Comparison of ENCODE assay signal across 8 cellular contexts in the genomic region with DNA sequence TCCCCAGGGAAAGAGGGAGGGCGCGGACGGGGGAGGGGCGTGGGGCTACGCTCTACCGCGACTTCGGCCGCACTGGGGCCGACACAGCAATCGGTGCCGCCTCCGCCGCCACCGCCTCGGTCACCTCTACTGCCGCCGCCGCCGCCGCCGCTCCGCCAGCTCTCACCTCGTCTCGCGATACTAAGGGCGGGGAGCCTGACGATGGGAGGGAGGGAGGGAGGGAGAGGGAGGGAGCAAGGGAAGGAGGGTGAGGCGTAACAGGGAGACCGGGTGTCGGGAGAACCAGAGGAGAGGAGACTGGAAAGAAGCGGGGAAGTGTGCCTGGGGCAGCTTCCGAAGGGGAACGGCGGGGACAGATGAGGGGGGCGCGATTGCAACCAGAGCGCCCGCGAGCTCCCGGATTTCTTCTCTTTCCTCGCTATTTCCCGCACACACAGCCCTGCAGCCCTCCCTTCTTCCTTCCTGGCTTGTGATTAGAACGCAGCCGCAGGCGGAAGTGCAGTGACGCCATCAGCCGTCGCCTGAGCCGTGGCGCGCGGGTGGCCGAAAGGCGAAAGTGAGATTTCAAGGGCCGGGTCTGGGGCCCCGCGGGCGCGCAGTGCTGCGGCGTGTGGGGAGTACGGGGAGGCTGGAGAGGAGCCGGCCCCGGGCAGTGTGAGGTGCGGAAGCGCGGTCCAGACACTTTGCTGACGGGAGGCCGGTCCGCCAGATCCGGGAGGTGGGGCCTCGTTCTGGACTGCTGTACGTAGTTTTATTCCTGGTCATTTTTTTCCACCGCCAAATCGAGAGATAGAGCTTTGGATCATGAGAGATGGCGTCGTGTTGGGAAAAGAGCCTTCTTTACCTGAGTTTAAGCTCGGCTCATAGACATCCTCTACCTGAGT. TPM values are rescaled to one million over a fixed set of nuclear protein-coding genes. Genes with fewer than 3 reads are reported as not detected.
A peak's percentile ranks its signal among the peaks of the same experiment; 100 is the strongest.
DNase-seq lines count a peak whose midpoint lies in the region; ATAC-seq, FAIRE-seq and TF ChIP-seq lines count a peak whose summit lies in the region.

A gene with protein sequence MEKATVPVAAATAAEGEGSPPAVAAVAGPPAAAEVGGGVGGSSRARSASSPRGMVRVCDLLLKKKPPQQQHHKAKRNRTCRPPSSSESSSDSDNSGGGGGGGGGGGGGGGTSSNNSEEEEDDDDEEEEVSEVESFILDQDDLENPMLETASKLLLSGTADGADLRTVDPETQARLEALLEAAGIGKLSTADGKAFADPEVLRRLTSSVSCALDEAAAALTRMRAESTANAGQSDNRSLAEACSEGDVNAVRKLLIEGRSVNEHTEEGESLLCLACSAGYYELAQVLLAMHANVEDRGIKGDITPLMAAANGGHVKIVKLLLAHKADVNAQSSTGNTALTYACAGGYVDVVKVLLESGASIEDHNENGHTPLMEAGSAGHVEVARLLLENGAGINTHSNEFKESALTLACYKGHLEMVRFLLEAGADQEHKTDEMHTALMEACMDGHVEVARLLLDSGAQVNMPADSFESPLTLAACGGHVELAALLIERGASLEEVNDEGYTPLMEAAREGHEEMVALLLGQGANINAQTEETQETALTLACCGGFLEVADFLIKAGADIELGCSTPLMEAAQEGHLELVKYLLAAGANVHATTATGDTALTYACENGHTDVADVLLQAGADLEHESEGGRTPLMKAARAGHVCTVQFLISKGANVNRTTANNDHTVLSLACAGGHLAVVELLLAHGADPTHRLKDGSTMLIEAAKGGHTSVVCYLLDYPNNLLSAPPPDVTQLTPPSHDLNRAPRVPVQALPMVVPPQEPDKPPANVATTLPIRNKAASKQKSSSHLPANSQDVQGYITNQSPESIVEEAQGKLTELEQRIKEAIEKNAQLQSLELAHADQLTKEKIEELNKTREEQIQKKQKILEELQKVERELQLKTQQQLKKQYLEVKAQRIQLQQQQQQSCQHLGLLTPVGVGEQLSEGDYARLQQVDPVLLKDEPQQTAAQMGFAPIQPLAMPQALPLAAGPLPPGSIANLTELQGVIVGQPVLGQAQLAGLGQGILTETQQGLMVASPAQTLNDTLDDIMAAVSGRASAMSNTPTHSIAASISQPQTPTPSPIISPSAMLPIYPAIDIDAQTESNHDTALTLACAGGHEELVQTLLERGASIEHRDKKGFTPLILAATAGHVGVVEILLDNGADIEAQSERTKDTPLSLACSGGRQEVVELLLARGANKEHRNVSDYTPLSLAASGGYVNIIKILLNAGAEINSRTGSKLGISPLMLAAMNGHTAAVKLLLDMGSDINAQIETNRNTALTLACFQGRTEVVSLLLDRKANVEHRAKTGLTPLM (N-terminal part only) (minus strand): TSS at position 131 of the 884 bp plus-strand sequence. CDS start 130 bp downstream, at position 1.

- no peaks in the 10 kb centered on the region for H3F3A ChIP-seq in Loucy (ENCODE audit: low read depth)

- H3K79me2 ChIP-seq in Loucy (ENCODE audit: insufficient read depth, low read length) = peaks cover 62% of the 10 kb centered on the region

- no peaks in the 10 kb centered on the region for H3K27me3 ChIP-seq in Loucy (ENCODE audit: insufficient read depth, low read length, poor library complexity, severe bottlenecking)

- H3K9ac ChIP-seq in Loucy (ENCODE audit: low read depth, low read length, poor library complexity, severe bottlenecking) = peak within 1 kb of the TSS; percentile 93

- no peaks in the 10 kb centered on the region for H3K9me3 ChIP-seq in Loucy (ENCODE audit: insufficient read depth, low read depth, low read length)

- peaks cover 46% of the 10 kb centered on the region for H4K20me1 ChIP-seq in Loucy (ENCODE audit: insufficient read depth, low read length, poor library complexity, severe bottlenecking)

- TF ChIP-seq POLR2A in H54 (IDR thresholded peaks at IDR 0.05; ENCODE audit: low read depth, low read length) = peak; percentile 68
- peak; percentile 82 for TF ChIP-seq POLR2A in Raji (IDR thresholded peaks at IDR 0.05; ENCODE audit: insufficient read depth, low read depth, low read length)

- H3K4me1 Mint-ChIP-seq in nephron progenitor cell = peaks cover 54% of the 10 kb centered on the region
- peaks cover 44% of the 10 kb centered on the region for H3K4me1 Mint-ChIP-seq in stimulated activated naive CD8-positive, alpha-beta T cell treated with anti-CD3 and anti-CD28 coated beads, Interleukin-15, amount 100 ng/mL, for 72 hours

- TF ChIP-seq CTCF in Loucy (conservative IDR thresholded peaks at IDR 0.05; ENCODE audit: low read length) (no peak), fibroblast of the aortic adventitia (IDR thresholded peaks at IDR 0.05; ENCODE audit: insufficient read depth, low read length) (peak; percentile 30), nephron progenitor cell (IDR thresholded peaks at IDR 0.05) (no peak)

- peak within 1 kb of the TSS; percentile 100 for H3K4me3 Mint-ChIP-seq in nephron progenitor cell
- peak within 1 kb of the TSS; percentile 97 to 100 for H3K4me3 Mint-ChIP-seq in stimulated activated naive CD8-positive, alpha-beta T cell treated with anti-CD3 and anti-CD28 coated beads, Interleukin-15, amount 100 ng/mL, for 72 hours

- H2AFZ ChIP-seq in Loucy (ENCODE audit: low read length) = peak within 1 kb of the TSS; percentile 67

- H3K27ac Mint-ChIP-seq in nephron progenitor cell = peak within 1 kb of the TSS; percentile 100
- peak within 1 kb of the TSS; percentile 99 to 100 for H3K27ac Mint-ChIP-seq in stimulated activated naive CD8-positive, alpha-beta T cell treated with anti-CD3 and anti-CD28 coated beads, Interleukin-15, amount 100 ng/mL, for 72 hours

- H3K9me3 Mint-ChIP-seq in nephron progenitor cell = no peaks in the 10 kb centered on the region
- no peaks in the 10 kb centered on the region for H3K9me3 Mint-ChIP-seq in stimulated activated naive CD8-positive, alpha-beta T cell treated with anti-CD3 and anti-CD28 coated beads, Interleukin-15, amount 100 ng/mL, for 72 hours

- peak; percentile 85 for ATAC-seq in stimulated activated naive CD8-positive, alpha-beta T cell treated with anti-CD3 and anti-CD28 coated beads, Interleukin-15, amount 100 ng/mL, for 72 hours

- no peaks in the 10 kb centered on the region for H3K9me2 ChIP-seq in Loucy (replicated peaks; ENCODE audit: low read depth, low read length)

- peak; percentile 93 for DNase-seq in ELR (ENCODE audit: low read depth)
- peak; percentile 57 for DNase-seq in H54 (ENCODE audit: insufficient read length, low spot score)
- DNase-seq in activated effector memory CD4-positive, alpha-beta T cell treated with Interleukin-2 at 50 U/mL for 16 hours = peak; percentile 83
- DNase-seq in fibroblast of the aortic adventitia (ENCODE audit: low read depth) = peak; percentile 94
- peak; percentile 92 for DNase-seq in nephron progenitor cell
- peak; percentile 88 to 93 for DNase-seq in stimulated activated naive CD8-positive, alpha-beta T cell treated with anti-CD3 and anti-CD28 coated beads, Interleukin-15, amount 100 ng/mL, for 72 hours

- peaks cover under 1% of the 10 kb centered on the region; the same call in 1 of the 2 replicates for H3K36me3 ChIP-seq in Loucy (ENCODE audit: insufficient read depth, low read length)

- H3K4me1 ChIP-seq in Loucy (ENCODE audit: insufficient read depth, low read length, poor library complexity, severe bottlenecking) = peaks cover 46% of the 10 kb centered on the region

- H3K4me3 ChIP-seq in Loucy (ENCODE audit: low read length, poor library complexity, severe bottlenecking) (peak within 1 kb of the TSS; percentile 94), fibroblast of the aortic adventitia (ENCODE audit: low read depth, low read length) (peak within 1 kb of the TSS; percentile 96)

- no peak for FAIRE-seq in H54 (lab: Jason Lieb, UNC)

- H3K27me3 Mint-ChIP-seq in nephron progenitor cell (ENCODE audit: low read depth, poor library complexity) = peaks cover 2% of the 10 kb centered on the region
- H3K27me3 Mint-ChIP-seq in stimulated activated naive CD8-positive, alpha-beta T cell treated with anti-CD3 and anti-CD28 coated beads, Interleukin-15, amount 100 ng/mL, for 72 hours = no peaks in the 10 kb centered on the region

- peak within 1 kb of the TSS; percentile 96 for H3K4me2 ChIP-seq in Loucy (ENCODE audit: low read depth, low read length, poor library complexity, severe bottlenecking)

- H3K36me3 Mint-ChIP-seq in nephron progenitor cell (ENCODE audit: low read depth) = no peaks in the 10 kb centered on the region

RNA-seq across cellular contexts. Expression of the gene that starts here (rescaled TPM):
- total RNA-seq in fibroblast of the aortic adventitia (ENCODE audit: low replicate concordance) = 64.4 and 72.5 TPM in 2 replicates

Comparison
In these comparisons a context has a peak if more than half of its experiments do, and no peak if none do; other contexts are left out.
1. Peak in every context shown above with its lines: DNase-seq, ATAC-seq and H3K4me3 ChIP-seq.